1 cellular context compared by ENCODE assay signal in the genomic region with DNA sequence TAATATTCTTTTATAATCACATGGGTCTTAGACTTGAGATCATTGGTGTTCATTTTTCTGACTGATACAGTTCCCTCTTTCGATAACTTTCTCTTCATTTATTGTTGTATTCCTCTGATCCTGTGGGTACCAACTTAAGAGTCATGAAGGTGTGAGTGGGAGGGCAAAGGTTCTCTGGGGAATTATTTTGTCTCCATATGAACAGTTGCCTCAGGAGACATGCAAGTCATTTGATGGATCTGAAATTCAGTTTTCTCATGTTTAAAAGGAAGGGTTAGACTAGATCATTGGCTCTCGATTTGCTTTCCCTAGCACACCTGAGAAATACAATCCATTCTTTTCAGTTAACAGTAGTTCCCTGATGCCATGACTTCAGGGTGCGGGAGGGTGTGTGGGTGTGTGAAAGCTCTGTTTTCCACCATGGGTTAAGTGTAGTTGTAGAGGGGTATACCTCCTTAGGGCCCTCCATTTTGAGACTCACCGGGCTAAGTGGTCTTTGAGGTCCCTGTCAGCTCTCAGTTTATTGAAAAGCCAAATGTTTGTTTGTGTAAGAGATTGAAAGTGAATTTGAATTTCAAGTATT.
TF ChIP-seq lines count a peak whose summit lies in the region.

No MANE protein-coding gene starts in this region.

TF ChIP-seq in GM12878, 131 proteins besides CTCF, POLR2A, EP300 and RAD21 (continued from another document):
- TF ChIP-seq NKRF (conservative IDR thresholded peaks at IDR 0.05) (no peak), GATAD2B (conservative IDR thresholded peaks at IDR 0.05; ENCODE audit: low read depth) (0 out of 2 replicates have a peak, but pooled peaks have one; percentile 24), POLR2AphosphoS2 (IDR thresholded peaks at IDR 0.05; ENCODE audit: low read depth, low read length) (no peak), FOXM1 (IDR thresholded peaks at IDR 0.05; ENCODE audit: low read depth, low read length) (no peak), FOXK2 (IDR thresholded peaks at IDR 0.05) (no peak), FOS (IDR thresholded peaks at IDR 0.05; ENCODE audit: borderline replicate concordance, extremely low read depth, insufficient read length) (no peak), RUNX3 (IDR thresholded peaks at IDR 0.05; ENCODE audit: low read length) (0 out of 2 replicates have a peak, but pooled peaks have one; percentile 6), SMAD1 (IDR thresholded peaks at IDR 0.05; ENCODE audit: low read depth, partially characterized antibody) (no peak), JUNB (IDR thresholded peaks at IDR 0.05) (no peak), MTA2 (IDR thresholded peaks at IDR 0.05; ENCODE audit: low read depth) (0 out of 2 replicates have a peak, but pooled peaks have one; percentile 15), GABPA (IDR thresholded peaks at IDR 0.05; ENCODE audit: low read depth) (no peak), BMI1 (IDR thresholded peaks at IDR 0.05; ENCODE audit: borderline replicate concordance) (peak; percentile 68; the same call in 1 of the 2 replicates), IKZF1 (conservative IDR thresholded peaks at IDR 0.05) (peak; percentile 38; the same call in 1 of the 2 replicates), NR2F1 (conservative IDR thresholded peaks at IDR 0.05) (no peak), RELB (IDR thresholded peaks at IDR 0.05; ENCODE audit: low read depth) (peak; percentile 24; the same call in 1 of the 2 replicates), EGR1 (IDR thresholded peaks at IDR 0.05; ENCODE audit: borderline replicate concordance in 1 of 2, low read depth in 2 of 2, low read length in 2 of 2) (no peak), BRCA1 (IDR thresholded peaks at IDR 0.05; ENCODE audit: low read depth, low read length) (no peak), ASH2L (IDR thresholded peaks at IDR 0.05; ENCODE audit: borderline replicate concordance, low read depth) (no peak), PBX3 (IDR thresholded peaks at IDR 0.05; ENCODE audit: insufficient replicate concordance, low read depth, low read length) (no peak), PAX5 (IDR thresholded peaks at IDR 0.05; ENCODE audit: borderline replicate concordance, low read depth, low read length) (no peak), ZBTB33 (IDR thresholded peaks at IDR 0.05) (no peak), CBFB (IDR thresholded peaks at IDR 0.05; ENCODE audit: low read depth) (no peak), IRF3 (IDR thresholded peaks at IDR 0.05) (no peak), RELA (IDR thresholded peaks at IDR 0.05; ENCODE audit: borderline replicate concordance, partially characterized antibody) (no peak), ZNF24 (IDR thresholded peaks at IDR 0.05) (no peak), ZBED1 (IDR thresholded peaks at IDR 0.05; ENCODE audit: borderline replicate concordance) (no peak), NRF1 (conservative IDR thresholded peaks at IDR 0.05; ENCODE audit: low read depth, low read length) (no peak), SRF (IDR thresholded peaks at IDR 0.05; ENCODE audit: low read depth in 2 of 2, low read length in 2 of 2) (no peak), RB1 (IDR thresholded peaks at IDR 0.05; ENCODE audit: borderline replicate concordance) (no peak), WRNIP1 (IDR thresholded peaks at IDR 0.05; ENCODE audit: borderline replicate concordance, low read depth, low read length) (no peak)
- TF ChIP-seq, protein P1, sequence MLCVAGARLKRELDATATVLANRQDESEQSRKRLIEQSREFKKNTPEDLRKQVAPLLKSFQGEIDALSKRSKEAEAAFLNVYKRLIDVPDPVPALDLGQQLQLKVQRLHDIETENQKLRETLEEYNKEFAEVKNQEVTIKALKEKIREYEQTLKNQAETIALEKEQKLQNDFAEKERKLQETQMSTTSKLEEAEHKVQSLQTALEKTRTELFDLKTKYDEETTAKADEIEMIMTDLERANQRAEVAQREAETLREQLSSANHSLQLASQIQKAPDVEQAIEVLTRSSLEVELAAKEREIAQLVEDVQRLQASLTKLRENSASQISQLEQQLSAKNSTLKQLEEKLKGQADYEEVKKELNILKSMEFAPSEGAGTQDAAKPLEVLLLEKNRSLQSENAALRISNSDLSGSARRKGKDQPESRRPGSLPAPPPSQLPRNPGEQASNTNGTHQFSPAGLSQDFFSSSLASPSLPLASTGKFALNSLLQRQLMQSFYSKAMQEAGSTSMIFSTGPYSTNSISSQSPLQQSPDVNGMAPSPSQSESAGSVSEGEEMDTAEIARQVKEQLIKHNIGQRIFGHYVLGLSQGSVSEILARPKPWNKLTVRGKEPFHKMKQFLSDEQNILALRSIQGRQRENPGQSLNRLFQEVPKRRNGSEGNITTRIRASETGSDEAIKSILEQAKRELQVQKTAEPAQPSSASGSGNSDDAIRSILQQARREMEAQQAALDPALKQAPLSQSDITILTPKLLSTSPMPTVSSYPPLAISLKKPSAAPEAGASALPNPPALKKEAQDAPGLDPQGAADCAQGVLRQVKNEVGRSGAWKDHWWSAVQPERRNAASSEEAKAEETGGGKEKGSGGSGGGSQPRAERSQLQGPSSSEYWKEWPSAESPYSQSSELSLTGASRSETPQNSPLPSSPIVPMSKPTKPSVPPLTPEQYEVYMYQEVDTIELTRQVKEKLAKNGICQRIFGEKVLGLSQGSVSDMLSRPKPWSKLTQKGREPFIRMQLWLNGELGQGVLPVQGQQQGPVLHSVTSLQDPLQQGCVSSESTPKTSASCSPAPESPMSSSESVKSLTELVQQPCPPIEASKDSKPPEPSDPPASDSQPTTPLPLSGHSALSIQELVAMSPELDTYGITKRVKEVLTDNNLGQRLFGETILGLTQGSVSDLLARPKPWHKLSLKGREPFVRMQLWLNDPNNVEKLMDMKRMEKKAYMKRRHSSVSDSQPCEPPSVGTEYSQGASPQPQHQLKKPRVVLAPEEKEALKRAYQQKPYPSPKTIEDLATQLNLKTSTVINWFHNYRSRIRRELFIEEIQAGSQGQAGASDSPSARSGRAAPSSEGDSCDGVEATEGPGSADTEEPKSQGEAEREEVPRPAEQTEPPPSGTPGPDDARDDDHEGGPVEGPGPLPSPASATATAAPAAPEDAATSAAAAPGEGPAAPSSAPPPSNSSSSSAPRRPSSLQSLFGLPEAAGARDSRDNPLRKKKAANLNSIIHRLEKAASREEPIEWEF (IDR thresholded peaks at IDR 0.05; ENCODE audit: insufficient replicate concordance, low read depth, low read length), result no peak
- TF ChIP-seq, protein P2, sequence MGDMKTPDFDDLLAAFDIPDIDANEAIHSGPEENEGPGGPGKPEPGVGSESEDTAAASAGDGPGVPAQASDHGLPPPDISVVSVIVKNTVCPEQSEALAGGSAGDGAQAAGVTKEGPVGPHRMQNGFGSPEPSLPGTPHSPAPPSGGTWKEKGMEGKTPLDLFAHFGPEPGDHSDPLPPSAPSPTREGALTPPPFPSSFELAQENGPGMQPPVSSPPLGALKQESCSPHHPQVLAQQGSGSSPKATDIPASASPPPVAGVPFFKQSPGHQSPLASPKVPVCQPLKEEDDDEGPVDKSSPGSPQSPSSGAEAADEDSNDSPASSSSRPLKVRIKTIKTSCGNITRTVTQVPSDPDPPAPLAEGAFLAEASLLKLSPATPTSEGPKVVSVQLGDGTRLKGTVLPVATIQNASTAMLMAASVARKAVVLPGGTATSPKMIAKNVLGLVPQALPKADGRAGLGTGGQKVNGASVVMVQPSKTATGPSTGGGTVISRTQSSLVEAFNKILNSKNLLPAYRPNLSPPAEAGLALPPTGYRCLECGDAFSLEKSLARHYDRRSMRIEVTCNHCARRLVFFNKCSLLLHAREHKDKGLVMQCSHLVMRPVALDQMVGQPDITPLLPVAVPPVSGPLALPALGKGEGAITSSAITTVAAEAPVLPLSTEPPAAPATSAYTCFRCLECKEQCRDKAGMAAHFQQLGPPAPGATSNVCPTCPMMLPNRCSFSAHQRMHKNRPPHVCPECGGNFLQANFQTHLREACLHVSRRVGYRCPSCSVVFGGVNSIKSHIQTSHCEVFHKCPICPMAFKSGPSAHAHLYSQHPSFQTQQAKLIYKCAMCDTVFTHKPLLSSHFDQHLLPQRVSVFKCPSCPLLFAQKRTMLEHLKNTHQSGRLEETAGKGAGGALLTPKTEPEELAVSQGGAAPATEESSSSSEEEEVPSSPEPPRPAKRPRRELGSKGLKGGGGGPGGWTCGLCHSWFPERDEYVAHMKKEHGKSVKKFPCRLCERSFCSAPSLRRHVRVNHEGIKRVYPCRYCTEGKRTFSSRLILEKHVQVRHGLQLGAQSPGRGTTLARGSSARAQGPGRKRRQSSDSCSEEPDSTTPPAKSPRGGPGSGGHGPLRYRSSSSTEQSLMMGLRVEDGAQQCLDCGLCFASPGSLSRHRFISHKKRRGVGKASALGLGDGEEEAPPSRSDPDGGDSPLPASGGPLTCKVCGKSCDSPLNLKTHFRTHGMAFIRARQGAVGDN (IDR thresholded peaks at IDR 0.05), result no peak
TF ChIP-seq in GM12878: peak in this region for 13.
